ENCODE assay signal across 12 cellular contexts in the genomic region with DNA sequence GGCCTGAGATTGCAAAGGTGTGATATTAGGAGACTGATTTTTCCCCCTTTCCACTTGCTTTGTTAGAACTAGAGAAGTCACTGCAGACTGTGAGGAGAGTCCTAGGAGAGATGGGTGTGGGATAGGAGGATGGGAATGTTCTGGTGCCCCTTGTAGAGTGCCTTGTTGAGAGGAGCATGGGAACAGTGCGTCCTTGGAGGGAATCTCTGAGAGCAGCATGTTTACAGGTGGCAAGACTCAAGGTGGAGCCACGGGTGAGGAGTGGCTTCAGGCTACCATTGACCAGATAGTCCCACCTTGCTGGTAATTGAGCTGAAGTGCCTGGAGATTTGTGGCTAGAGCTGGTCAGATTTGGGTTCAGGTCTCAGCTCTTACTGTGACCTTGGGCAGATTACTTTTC. TPM values are rescaled to one million over a fixed set of nuclear protein-coding genes. Genes with fewer than 3 reads are reported as not detected.
DNase-seq lines count a peak whose midpoint lies in the region; ATAC-seq and TF ChIP-seq lines count a peak whose summit lies in the region.
"Had no signal": no experiment of that assay in that cellular context is flagged by ENCODE, and none has a peak within 500 bp of the region (broad histone marks: within the 10 kb centered on the region; RNA-seq: fewer than 3 reads in every experiment).

No MANE protein-coding gene starts in this region.

- TF ChIP-seq CTCF in left lung (IDR thresholded peaks at IDR 0.05), result no peak
- no peak for TF ChIP-seq CTCF in thyroid gland (IDR thresholded peaks at IDR 0.05)

- peaks cover 92% of the 10 kb centered on the region for H3K4me1 Mint-ChIP-seq in activated naive CD4-positive, alpha-beta T cell treated with anti-CD3 and anti-CD28 coated beads for 36 hours (ENCODE audit: low read depth)
- H3K4me1 Mint-ChIP-seq in activated CD8-positive, alpha-beta T cell treated with anti-CD3 and anti-CD28 coated beads, Interleukin-2, amount 10 ng/mL, durations not matched to agents 7 days and 5 days (ENCODE audit: low read depth), result peaks cover 92% of the 10 kb centered on the region

- peaks cover 40 to 98% of the 10 kb centered on the region in 2 donors for H3K4me1 ChIP-seq in left lung
- H3K4me1 ChIP-seq in thyroid gland, result peaks cover 87 to 96% of the 10 kb centered on the region in 2 donors

- CTCF ChIA-PET in activated naive CD4-positive, alpha-beta T cell treated with anti-CD3 and anti-CD28 coated beads for 36 hours (lab: Charles Lee), result interaction anchor here (1.3 to 5.4 kb wide), 6 partner anchors 8 to 197 kb away, joined by 3 to 35 read pairs (median 6); a partner anchor contains a TSS
- CTCF ChIA-PET in activated CD8-positive, alpha-beta T cell treated with anti-CD3 and anti-CD28 coated beads, Interleukin-2, amount 10 ng/mL, durations not matched to agents 7 days and 5 days (lab: Charles Lee), result interaction anchor here (1.2 to 16.0 kb wide), 6 partner anchors 8 to 155 kb away, joined by 3 to 347 read pairs (median 13); no protein-coding TSS in a partner anchor

- no peak for ATAC-seq in activated CD8-positive, alpha-beta T cell treated with anti-CD3 and anti-CD28 coated beads, Interleukin-2, amount 10 ng/mL, durations not matched to agents 7 days and 5 days
- peak; percentile 31 for ATAC-seq in left lung
- ATAC-seq in HG02678 (IDR thresholded peaks at IDR 0.05; ENCODE audit: unreplicated experiment), result no peak
- ATAC-seq in HG03045 (IDR thresholded peaks at IDR 0.05; ENCODE audit: unreplicated experiment), result no peak
- ATAC-seq: body of pancreas, esophagus mucosa had no signal

- no peaks in the 10 kb centered on the region for H3K27me3 Mint-ChIP-seq in activated naive CD4-positive, alpha-beta T cell treated with anti-CD3 and anti-CD28 coated beads for 36 hours (ENCODE audit: low read depth)
- H3K27me3 Mint-ChIP-seq in activated CD8-positive, alpha-beta T cell treated with anti-CD3 and anti-CD28 coated beads, Interleukin-2, amount 10 ng/mL, durations not matched to agents 7 days and 5 days (ENCODE audit: low read depth), result no peaks in the 10 kb centered on the region

- peak overlapping the region; percentile 94 for H3K27ac Mint-ChIP-seq in activated naive CD4-positive, alpha-beta T cell treated with anti-CD3 and anti-CD28 coated beads for 36 hours
- peak overlapping the region; percentile 94 for H3K27ac Mint-ChIP-seq in activated CD8-positive, alpha-beta T cell treated with anti-CD3 and anti-CD28 coated beads, Interleukin-2, amount 10 ng/mL, durations not matched to agents 7 days and 5 days

- POLR2A ChIA-PET in activated CD8-positive, alpha-beta T cell treated with anti-CD3 and anti-CD28 coated beads, Interleukin-2, amount 10 ng/mL, durations not matched to agents 7 days and 5 days (lab: Charles Lee), result interaction anchor here (1.2 to 15.3 kb wide), 2 partner anchors 12 to 29 kb away, joined by 4 to 343 read pairs; no protein-coding TSS in a partner anchor

- WGBS in thyroid gland, 2 donors, result 46 to 50% methylated on average over 2 of the region's 2 CpGs

- H3K36me3 ChIP-seq in left lung (no peaks in the 10 kb centered on the region), thyroid gland (no peaks in the 10 kb centered on the region)
- H3K36me3 ChIP-seq: tibial artery had no signal

- peak; percentile 2 for DNase-seq in activated naive CD4-positive, alpha-beta T cell treated with anti-CD3 and anti-CD28 coated beads for 36 hours
- DNase-seq in activated naive CD4-positive, alpha-beta T cell treated with Interleukin-2 at 50 U/mL for 16 hours, result no peak
- no peak for DNase-seq in activated CD8-positive, alpha-beta T cell treated with anti-CD3 and anti-CD28 coated beads, Interleukin-2, amount 10 ng/mL, durations not matched to agents 7 days and 5 days
- no peak for DNase-seq in left lung
- peak; percentile 71 to 74 for DNase-seq in thyroid gland
- DNase-seq in midbrain (lab: John Stamatoyannopoulos, UW), result no peak
- DNase-seq: body of pancreas, retina had no signal

- H3K4me3 ChIP-seq in left lung (no peak overlapping the region), thyroid gland (replicated peaks in 1 of 3) (no peak overlapping the region)
- H3K4me3 ChIP-seq: body of pancreas, tibial artery had no signal

- no peak overlapping the region for H3K4me3 Mint-ChIP-seq in activated naive CD4-positive, alpha-beta T cell treated with anti-CD3 and anti-CD28 coated beads for 36 hours
- H3K4me3 Mint-ChIP-seq in activated CD8-positive, alpha-beta T cell treated with anti-CD3 and anti-CD28 coated beads, Interleukin-2, amount 10 ng/mL, durations not matched to agents 7 days and 5 days, result peak overlapping the region; percentile 91

- TF ChIP-seq POLR2A in thyroid gland (IDR thresholded peaks at IDR 0.05), result peak in 1 of 2 donors; percentile 40

- H3K27ac ChIP-seq in left lung (peak overlapping the region; percentile 59 to 92), thyroid gland (peak overlapping the region; percentile 74 to 98 (median 96))
- H3K27ac ChIP-seq: body of pancreas had no signal

- H3K36me3 Mint-ChIP-seq in activated naive CD4-positive, alpha-beta T cell treated with anti-CD3 and anti-CD28 coated beads for 36 hours (ENCODE audit: low read depth), result peaks cover 20% of the 10 kb centered on the region
- H3K36me3 Mint-ChIP-seq in activated CD8-positive, alpha-beta T cell treated with anti-CD3 and anti-CD28 coated beads, Interleukin-2, amount 10 ng/mL, durations not matched to agents 7 days and 5 days (ENCODE audit: low read depth), result peaks cover 83% of the 10 kb centered on the region

- H3K27me3 ChIP-seq in left lung, result peaks cover 0 to 10% of the 10 kb centered on the region in 2 donors
- H3K27me3 ChIP-seq in thyroid gland, result no peaks in the 10 kb centered on the region
- H3K27me3 ChIP-seq: body of pancreas, tibial artery had no signal

- no peaks in the 10 kb centered on the region for H3K9me3 ChIP-seq in left lung
- no peaks in the 10 kb centered on the region for H3K9me3 ChIP-seq in thyroid gland
- H3K9me3 ChIP-seq: body of pancreas, tibial artery had no signal

- intact Hi-C loops in activated naive CD4-positive, alpha-beta T cell treated with anti-CD3 and anti-CD28 coated beads for 36 hours (cut with micrococcal nuclease), result no loop called here
- intact Hi-C loops in left lung (cut with DNase I) (no loop called here), thyroid gland (cut with DNase I) (loop anchor here (10.0 kb wide), 1 partner anchor 191 kb away; no protein-coding TSS in a partner anchor)

- no peaks in the 10 kb centered on the region for H3K9me3 Mint-ChIP-seq in activated naive CD4-positive, alpha-beta T cell treated with anti-CD3 and anti-CD28 coated beads for 36 hours
- H3K9me3 Mint-ChIP-seq in activated CD8-positive, alpha-beta T cell treated with anti-CD3 and anti-CD28 coated beads, Interleukin-2, amount 10 ng/mL, durations not matched to agents 7 days and 5 days (ENCODE audit: insufficient read depth), result no peaks in the 10 kb centered on the region

RNA-seq across cellular contexts. Expression of a gene that starts 6.0 kb away (rescaled TPM):
- 100 to 1,000 TPM; 117 to 136 TPM for total RNA-seq in activated naive CD4-positive, alpha-beta T cell treated with anti-CD3 and anti-CD28 coated beads for 36 hours
- 100 to 1,000 TPM; 395 to 406 TPM for total RNA-seq in activated CD8-positive, alpha-beta T cell treated with anti-CD3 and anti-CD28 coated beads, Interleukin-2, amount 10 ng/mL, durations not matched to agents 7 days and 5 days
- 100 to 1,000 TPM in 1 of 2 donors, 10 to 100 TPM in 1; 64.9 to 121 TPM for total RNA-seq in left lung
- total RNA-seq in thyroid gland, result 100 to 1,000 TPM; 146 to 252 (median 164) TPM

Comparison
In these comparisons a context has a peak if more than half of its experiments do, and no peak if none do; other contexts are left out.
1. DNase-seq: peak in activated naive CD4-positive, alpha-beta T cell treated with anti-CD3 and anti-CD28 coated beads for 36 hours (single experiment) and thyroid gland (2 of 2); none in activated naive CD4-positive, alpha-beta T cell treated with Interleukin-2 at 50 U/mL for 16 hours (single experiment), activated CD8-positive, alpha-beta T cell treated with anti-CD3 and anti-CD28 coated beads, Interleukin-2, amount 10 ng/mL, durations not matched to agents 7 days and 5 days (single experiment), left lung (0 of 2) and midbrain (single experiment).